ENCODE assay signal across 8 cellular contexts in genomic region chr17:68101992-68102758, GRCh38.
DNase-seq lines count a peak whose midpoint lies in the region; ATAC-seq and TF ChIP-seq lines count a peak whose summit lies in the region.

No MANE protein-coding gene starts in this region.

- H3K27me3 ChIP-seq in MG63: no peaks in the 10 kb centered on the region
- no peaks in the 10 kb centered on the region for H3K27me3 ChIP-seq in heart left ventricle
- no peaks in the 10 kb centered on the region for H3K27me3 ChIP-seq in prostate gland (replicated peaks; ENCODE audit: insufficient read depth)

- H3K36me3 ChIP-seq in MG63 (no peaks in the 10 kb centered on the region; the same call in 1 of the 2 replicates), heart left ventricle (peaks cover 0 to 12% (median 0%) of the 10 kb centered on the region in 9 donors), prostate gland (no peaks in the 10 kb centered on the region)

- H3K27ac ChIP-seq in heart left ventricle (peak overlapping the region; percentile 73 to 98 (median 93)), prostate gland (peak overlapping the region; percentile 91 to 92)

- H3K4me1 Mint-ChIP-seq in activated naive CD4-positive, alpha-beta T cell treated with anti-CD3 and anti-CD28 coated beads, Interleukin-2, amount 10 ng/mL, durations not matched to agents 7 days and 5 days: peaks cover 28% of the 10 kb centered on the region

- H3K4me3 ChIP-seq in MG63 (peak overlapping the region; percentile 63), heart left ventricle (peak overlapping the region; percentile 69 to 99 (median 80)), prostate gland (peak overlapping the region; percentile 72 to 90)

- H3K27me3 Mint-ChIP-seq in activated naive CD4-positive, alpha-beta T cell treated with anti-CD3 and anti-CD28 coated beads, Interleukin-2, amount 10 ng/mL, durations not matched to agents 7 days and 5 days: peaks cover 34% of the 10 kb centered on the region

- CTCF ChIA-PET in activated naive CD4-positive, alpha-beta T cell treated with anti-CD3 and anti-CD28 coated beads, Interleukin-2, amount 10 ng/mL, durations not matched to agents 7 days and 5 days (lab: Charles Lee): no interaction called here

- intact Hi-C loops in heart left ventricle (cut with DNase I) (loop anchor here in 3 of 10 donors (5.0 to 10.0 kb wide), 3 partner anchors 47 to 70 kb away; partner anchors contain the start of gene KPNA2 (in 1 of the 3)), prostate gland (cut with DNase I) (no loop called here)

- H3K4me1 ChIP-seq in heart left ventricle (peaks cover 0 to 29% (median 15%) of the 10 kb centered on the region in 12 donors), prostate gland (replicated peaks) (peaks cover 4% of the 10 kb centered on the region)

- H3K9me3 Mint-ChIP-seq in activated naive CD4-positive, alpha-beta T cell treated with anti-CD3 and anti-CD28 coated beads, Interleukin-2, amount 10 ng/mL, durations not matched to agents 7 days and 5 days: no peaks in the 10 kb centered on the region

- TF ChIP-seq CTCF in heart left ventricle (IDR thresholded peaks at IDR 0.05): no peak
- TF ChIP-seq CTCF in prostate gland (IDR thresholded peaks at IDR 0.05): no peak

- peak; percentile 21 for DNase-seq in Daoy (ENCODE audit: low read depth)
- peak; percentile 14 for DNase-seq in MG63
- DNase-seq in activated naive CD4-positive, alpha-beta T cell treated with anti-CD3 and anti-CD28 coated beads, Interleukin-2, amount 10 ng/mL, durations not matched to agents 7 days and 5 days: peak; percentile 41
- DNase-seq in heart left ventricle: peak in 1 of 5 donors; percentile 21
- peak; percentile 16 for DNase-seq in prostate gland (ENCODE audit: low spot score)
- DNase-seq in NCI-H2196 (lab: John Stamatoyannopoulos, UW; ENCODE audit: unreplicated experiment): no peak
- DNase-seq in foreskin melanocyte: no peak
- DNase-seq in NCI-H446 (lab: John Stamatoyannopoulos, UW): no peak

- H3K4me3 Mint-ChIP-seq in activated naive CD4-positive, alpha-beta T cell treated with anti-CD3 and anti-CD28 coated beads, Interleukin-2, amount 10 ng/mL, durations not matched to agents 7 days and 5 days: peak overlapping the region; percentile 82

- 1 to 2% (median 2%) methylated on average over 26 to 41 of the region's 41 CpGs for WGBS in heart left ventricle, 4 donors
- WGBS in prostate gland: 1% methylated on average over 41 of the region's 41 CpGs

- peak in 3 of 4 donors; percentile 4 to 10 (median 6) for ATAC-seq in heart left ventricle

- peak overlapping the region; percentile 52 for H3K27ac Mint-ChIP-seq in activated naive CD4-positive, alpha-beta T cell treated with anti-CD3 and anti-CD28 coated beads, Interleukin-2, amount 10 ng/mL, durations not matched to agents 7 days and 5 days

- H3K9me3 ChIP-seq in MG63: no peaks in the 10 kb centered on the region
- no peaks in the 10 kb centered on the region for H3K9me3 ChIP-seq in heart left ventricle
- no peaks in the 10 kb centered on the region for H3K9me3 ChIP-seq in prostate gland

- no peak for TF ChIP-seq POLR2A in heart left ventricle (IDR thresholded peaks at IDR 0.05)
- TF ChIP-seq POLR2A in prostate gland (IDR thresholded peaks at IDR 0.05): no peak

- H3K36me3 Mint-ChIP-seq in activated naive CD4-positive, alpha-beta T cell treated with anti-CD3 and anti-CD28 coated beads, Interleukin-2, amount 10 ng/mL, durations not matched to agents 7 days and 5 days: peaks cover 2% of the 10 kb centered on the region

Comparison
In these comparisons a context has a peak if more than half of its experiments do, and no peak if none do; other contexts are left out.
1. DNase-seq: peak in Daoy (single experiment), MG63 (single experiment), activated naive CD4-positive, alpha-beta T cell treated with anti-CD3 and anti-CD28 coated beads, Interleukin-2, amount 10 ng/mL, durations not matched to agents 7 days and 5 days (single experiment) and prostate gland (single experiment); none in NCI-H2196 (single experiment), foreskin melanocyte (single experiment) and NCI-H446 (0 of 2).
2. Peak in every context shown above with its lines, with median percentiles within 50 percentile points of each other: H3K4me3 ChIP-seq.